In the genomic region with DNA sequence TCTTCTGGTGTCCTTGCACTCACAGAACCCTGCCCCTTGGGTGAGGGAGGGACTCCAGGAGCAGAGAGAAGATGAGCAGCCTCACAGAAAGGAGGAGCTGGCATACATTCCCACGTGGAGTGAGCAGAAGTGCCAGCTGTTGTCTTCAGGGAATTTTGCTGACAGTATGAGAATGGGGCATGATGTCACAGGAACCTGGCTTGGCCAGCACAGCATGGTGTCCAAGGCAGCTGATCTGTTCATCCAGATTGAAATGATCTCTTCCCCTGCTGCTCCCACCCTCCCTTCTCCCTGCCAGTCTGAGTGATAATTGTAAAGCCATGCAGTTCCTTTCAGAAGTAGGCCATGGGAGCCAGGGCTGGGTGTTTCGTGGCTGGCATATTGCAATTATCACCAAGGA, we compare ENCODE assay signal across 1 cellular context.
TF ChIP-seq lines count a peak whose summit lies in the region.

No MANE protein-coding gene starts in this region.

TF ChIP-seq in HepG2, 621 proteins besides CTCF, POLR2A, EP300 and RAD21:
- TF ChIP-seq MAFK (conservative IDR thresholded peaks at IDR 0.05 in 1 of 2, IDR thresholded peaks at IDR 0.05 in 1 of 2; ENCODE audit: low read length in 2 of 2) (peak in 1 of 2 experiments; percentile 50; a peak in 2 of 4 replicates), SRF (IDR thresholded peaks at IDR 0.05; ENCODE audit: low read depth, low read length) (no peak), MAFF (IDR thresholded peaks at IDR 0.05; ENCODE audit: low read depth, low read length) (0 out of 2 replicates have a peak, but pooled peaks have one; percentile 4), SMAD3 (CRISPR knock-in tag; IDR thresholded peaks at IDR 0.05) (no peak), POLR2AphosphoS5 (IDR thresholded peaks at IDR 0.05; ENCODE audit: low read depth, low read length) (no peak)
TF ChIP-seq in HepG2: peak in this region for 2.
